Comparison of ENCODE assay signal across 9 cellular contexts in the genomic region with DNA sequence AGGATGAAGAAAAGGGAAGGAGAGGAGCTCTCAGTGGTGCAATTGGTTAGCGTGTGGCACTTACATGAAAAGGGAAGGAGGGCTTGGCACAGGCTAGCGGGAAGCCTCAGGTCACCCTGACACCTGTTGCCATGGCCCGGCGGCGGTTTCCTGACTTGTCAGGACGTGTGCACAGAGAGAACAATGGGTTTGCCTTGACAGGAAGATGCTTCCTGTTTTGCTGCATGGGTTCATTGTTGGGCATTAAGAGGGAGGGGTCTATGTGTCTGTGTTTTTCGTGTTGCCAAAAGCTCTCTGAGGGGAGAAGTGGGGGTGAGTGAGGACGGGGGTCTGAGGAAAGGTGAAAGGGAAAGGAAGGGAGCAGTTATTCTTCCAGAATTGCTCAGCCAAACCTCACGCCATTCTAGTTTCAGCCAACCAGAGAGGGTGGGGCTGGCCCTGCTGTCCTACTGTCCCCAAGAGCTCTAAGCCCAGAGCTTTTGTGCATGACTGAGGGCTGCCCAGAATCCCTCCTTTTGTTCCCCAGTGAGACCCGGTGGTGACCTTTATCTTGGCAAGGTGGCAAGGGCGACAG. TPM values are rescaled to one million over a fixed set of nuclear protein-coding genes. Genes with fewer than 3 reads are reported as not detected.
DNase-seq lines count a peak whose midpoint lies in the region; ATAC-seq, FAIRE-seq and TF ChIP-seq lines count a peak whose summit lies in the region.
"Had no signal": no experiment of that assay in that cellular context is flagged by ENCODE, and none has a peak within 500 bp of the region (broad histone marks: within the 10 kb centered on the region; RNA-seq: fewer than 3 reads in every experiment).

No MANE protein-coding gene starts in this region.

- H3K27me3 ChIP-seq in keratinocyte (ENCODE audit: control insufficient read depth, extremely low read depth, insufficient read depth, low read length): peaks cover 4% of the 10 kb centered on the region

- no peaks in the 10 kb centered on the region for H3K36me3 ChIP-seq in keratinocyte (ENCODE audit: control insufficient read depth in 2 of 2, extremely low read depth in 1 of 2, insufficient read depth in 2 of 2, low read length in 2 of 2)

- H3K9me1 ChIP-seq in keratinocyte (ENCODE audit: control insufficient read depth, extremely low read depth, insufficient read depth, low read length): no peaks in the 10 kb centered on the region

- FAIRE-seq in keratinocyte (lab: Jason Lieb, UNC): peak; percentile 77

- H3K9ac ChIP-seq in keratinocyte (ENCODE audit: control insufficient read depth, extremely low read depth, insufficient read depth, low read length): no peak overlapping the region

- no peaks in the 10 kb centered on the region for H3K9me3 ChIP-seq in keratinocyte (ENCODE audit: control insufficient read depth, low read depth, low read length)

- no peak for TF ChIP-seq CTCF in keratinocyte (optimal IDR thresholded peaks at IDR 0.05 in 1 of 3, IDR thresholded peaks at IDR 0.05 in 1 of 3, conservative IDR thresholded peaks at IDR 0.05 in 1 of 3; ENCODE audit: extremely low read depth in 1 of 3, insufficient read depth in 2 of 3, low read length in 3 of 3)

- no peaks in the 10 kb centered on the region for H3K79me2 ChIP-seq in keratinocyte (ENCODE audit: control insufficient read depth, insufficient read depth, low read length)

- H3K27ac ChIP-seq in keratinocyte (ENCODE audit: control insufficient read depth, insufficient read depth, low read length): no peak overlapping the region
- H3K27ac ChIP-seq: VCaP had no signal

- H3K4me1 ChIP-seq in keratinocyte (ENCODE audit: control insufficient read depth, extremely low read depth, insufficient read depth, low read length): peaks cover 12% of the 10 kb centered on the region

- DNase-seq in NCI-H526 (lab: John Stamatoyannopoulos, UW) (peak; percentile 25 to 47), NCI-H526 treated with DMSO at 0.1 percent for 48 hours (lab: John Stamatoyannopoulos, UW) (no peak), NCI-H2107 treated with DMSO at 0.1 percent for 48 hours (lab: John Stamatoyannopoulos, UW; ENCODE audit: unreplicated experiment) (peak; percentile 51), keratinocyte (ENCODE audit: low read depth, low spot score) (peak; percentile 7), NCI-H226 (no peak), pons (ENCODE audit: low spot score) (no peak)
- peak; percentile 50 for DNase-seq in activated CD8-positive, alpha-beta memory T cell treated with anti-CD3 and anti-CD28 coated beads, Interleukin-2, amount 50 U/mL, for 4 hours

- ATAC-seq in HG03039 (IDR thresholded peaks at IDR 0.05; ENCODE audit: unreplicated experiment): peak; percentile 79

- H3K4me2 ChIP-seq in keratinocyte (ENCODE audit: control insufficient read depth, extremely low read depth, insufficient read depth, low read depth, low read length): peak overlapping the region; percentile 69

- peak overlapping the region; percentile 37 for H2AFZ ChIP-seq in keratinocyte (ENCODE audit: control insufficient read depth, low read length)

- H3K4me3 ChIP-seq in keratinocyte (ENCODE audit: control insufficient read depth in 2 of 3, extremely low read depth in 1 of 3, insufficient read depth in 2 of 3, low read depth in 1 of 3, low read length in 3 of 3): peak overlapping the region in 1 of 3 experiments; percentile 1

- H4K20me1 ChIP-seq in keratinocyte (ENCODE audit: control insufficient read depth, extremely low read depth, insufficient read depth, low read length): no peaks in the 10 kb centered on the region

- dilution Hi-C loops in keratinocyte (cut with MboI; ENCODE audit: extremely low pct_ligation_motif_present, low sequenced_read_pairs): no loop called here

RNA-seq across cellular contexts. Expression of a gene that starts 17.1 kb away (rescaled TPM):
- polyA plus RNA-seq in keratinocyte: 0.06 to 0.63 TPM (median 0.16 TPM) in 3 replicates
- not detected for polyA plus RNA-seq in keratinocyte (2011; ENCODE audit: low read depth)
- 0.04 TPM in 1 of 2 replicates, not detected in the other for polyA plus RNA-seq in keratinocyte (2011; cell fraction: cytosol; rRNA removed)
- 0.31 TPM in 1 of 2 replicates, not detected in the other for polyA plus RNA-seq in keratinocyte (2011; cell fraction: nucleus; rRNA removed)
- 0.05 and 0.16 TPM in 2 replicates for polyA plus RNA-seq in keratinocyte (2012; ENCODE audit: low replicate concordance)
- 0.33 TPM in 1 of 3 replicates, not detected in the others for polyA minus RNA-seq in keratinocyte
- polyA minus RNA-seq in keratinocyte (2011; cell fraction: cytosol; rRNA and poly(A)+ RNA removed): not detected
- not detected in 2 replicates for polyA minus RNA-seq in keratinocyte (2011; cell fraction: nucleus; rRNA and poly(A)+ RNA removed)

Comparison
In these comparisons a context has a peak if more than half of its experiments do, and no peak if none do; other contexts are left out.
1. DNase-seq: peak in NCI-H526 (2 of 2), NCI-H2107 treated with DMSO at 0.1 percent for 48 hours (single experiment), activated CD8-positive, alpha-beta memory T cell treated with anti-CD3 and anti-CD28 coated beads, Interleukin-2, amount 50 U/mL, for 4 hours (single experiment) and keratinocyte (single experiment); none in NCI-H526 treated with DMSO at 0.1 percent for 48 hours (single experiment), NCI-H226 (single experiment) and pons (single experiment).